ENCODE assay signal across 25 cellular contexts in genomic region chr3:182028081-182028480, GRCh38.
DNase-seq lines count a peak whose midpoint lies in the region; ATAC-seq, FAIRE-seq and TF ChIP-seq lines count a peak whose summit lies in the region.
"Had no signal": no experiment of that assay in that cellular context is flagged by ENCODE, and none has a peak within 500 bp of the region (broad histone marks: within the 10 kb centered on the region; RNA-seq: fewer than 3 reads in every experiment).

No MANE protein-coding gene starts in this region.

- H3K9me3 Mint-ChIP-seq in astrocyte (ENCODE audit: unreplicated experiment), result no peaks in the 10 kb centered on the region
- H3K9me3 Mint-ChIP-seq: CD4-positive, alpha-beta memory T cell; nephron progenitor cell had no signal

- H3K4me1 Mint-ChIP-seq in astrocyte (ENCODE audit: low read depth, unreplicated experiment), result peaks cover 20% of the 10 kb centered on the region
- H3K4me1 Mint-ChIP-seq: activated T-helper 17 cell treated with anti-CD3 and anti-CD28 coated beads, Interleukin-2, amount 50 U/mL, for 72 hours; CD4-positive, alpha-beta memory T cell had no signal

- H4K20me1 ChIP-seq in astrocyte (ENCODE audit: insufficient read depth, low read length), result no peaks in the 10 kb centered on the region
- no peaks in the 10 kb centered on the region for H4K20me1 ChIP-seq in GM23248 (ENCODE audit: insufficient read depth)

- 30 to 32% methylated on average over 3 of the region's 3 CpGs for WGBS in GM23248 (ENCODE audit: low coverage in 1 of 2, low lambda C conversion rate in 2 of 2, missing lambda C conversion rate in 2 of 2), 2 experiments

- no peaks in the 10 kb centered on the region for H3F3A ChIP-seq in GM23248 (ENCODE audit: insufficient read depth)

- no peak overlapping the region for H3K9ac ChIP-seq in astrocyte (ENCODE audit: low read length)
- no peak overlapping the region for H3K9ac ChIP-seq in GM23248
- H3K9ac ChIP-seq: KMS-11 had no signal

- peak; percentile 5 for DNase-seq in ACHN
- peak; percentile 69 for DNase-seq in MG63
- DNase-seq in astrocyte (ENCODE audit: low read depth), result peak; percentile 65
- DNase-seq in non-pigmented ciliary epithelial cell (ENCODE audit: low read depth), result peak; percentile 8
- DNase-seq in NCI-H510A (lab: John Stamatoyannopoulos, UW), result no peak
- DNase-seq in GM23248, result no peak
- no peak for DNase-seq in NCI-H1417 treated with DMSO at 0.1 percent for 48 hours (lab: John Stamatoyannopoulos, UW)
- DNase-seq: activated naive CD4-positive, alpha-beta T cell treated with anti-CD3 and anti-CD28 coated beads, Interleukin-2, amount 50 U/mL, for 16 hours; CD4-positive, alpha-beta memory T cell; EL; gastrocnemius medialis; H7; NCI-H2029 treated with DMSO at 0.1 percent for 48 hours; nephron progenitor cell; Right ventricle myocardium superior; stimulated activated naive CD4-positive, alpha-beta T cell; T-helper 2 cell; upper lobe of left lung had no signal

- H3K4me3 ChIP-seq in MG63 (no peak overlapping the region), astrocyte (ENCODE audit: insufficient read depth, low read depth, low read length) (no peak overlapping the region), GM23248 (no peak overlapping the region)
- H3K4me3 ChIP-seq: A549, gastrocnemius medialis, upper lobe of left lung had no signal

- TF ChIP-seq CTCF in astrocyte (IDR thresholded peaks at IDR 0.05; ENCODE audit: insufficient read depth, low read depth, low read length), result no peak

- no peaks in the 10 kb centered on the region for H3K27me3 ChIP-seq in MG63
- H3K27me3 ChIP-seq in astrocyte (ENCODE audit: insufficient read depth, low read length), result no peaks in the 10 kb centered on the region
- H3K27me3 ChIP-seq in GM23248 (replicated peaks; ENCODE audit: insufficient read depth), result no peaks in the 10 kb centered on the region
- H3K27me3 ChIP-seq: gastrocnemius medialis, upper lobe of left lung had no signal

- no peak overlapping the region for H3K4me2 ChIP-seq in astrocyte (ENCODE audit: low read length)
- no peak overlapping the region for H3K4me2 ChIP-seq in GM23248 (ENCODE audit: unreplicated experiment)
- H3K4me2 ChIP-seq: A549, KMS-11 had no signal

- H3K9me2 ChIP-seq in GM23248 (ENCODE audit: insufficient read depth), result peaks cover 4% of the 10 kb centered on the region; the same call in 1 of the 2 replicates

- H2AFZ ChIP-seq in astrocyte (ENCODE audit: low read depth, low read length) (no peak overlapping the region), GM23248 (no peak overlapping the region)

- H3K36me3 ChIP-seq in MG63, result no peaks in the 10 kb centered on the region
- H3K36me3 ChIP-seq in astrocyte (ENCODE audit: insufficient read depth, low read length), result no peaks in the 10 kb centered on the region
- H3K36me3 ChIP-seq in GM23248 (ENCODE audit: low read depth), result no peaks in the 10 kb centered on the region
- H3K36me3 ChIP-seq: gastrocnemius medialis, upper lobe of left lung had no signal

- H3K27ac ChIP-seq in astrocyte (ENCODE audit: low read depth, low read length) (peak overlapping the region; percentile 22), GM23248 (no peak overlapping the region)
- H3K27ac ChIP-seq: A549, gastrocnemius medialis, KMS-11, upper lobe of left lung had no signal

- H3K4me3 Mint-ChIP-seq in astrocyte (ENCODE audit: unreplicated experiment), result no peak overlapping the region
- H3K4me3 Mint-ChIP-seq: activated T-helper 17 cell treated with anti-CD3 and anti-CD28 coated beads, Interleukin-2, amount 50 U/mL, for 72 hours; CD4-positive, alpha-beta memory T cell; nephron progenitor cell had no signal

- H3K27me3 Mint-ChIP-seq in astrocyte (ENCODE audit: low read depth, unreplicated experiment), result no peaks in the 10 kb centered on the region
- H3K27me3 Mint-ChIP-seq: activated T-helper 17 cell treated with anti-CD3 and anti-CD28 coated beads, Interleukin-2, amount 50 U/mL, for 72 hours; CD4-positive, alpha-beta memory T cell had no signal

- H3K27ac Mint-ChIP-seq in astrocyte (ENCODE audit: unreplicated experiment), result peak overlapping the region; percentile 69
- H3K27ac Mint-ChIP-seq: activated T-helper 17 cell treated with anti-CD3 and anti-CD28 coated beads, Interleukin-2, amount 50 U/mL, for 72 hours; CD4-positive, alpha-beta memory T cell; nephron progenitor cell had no signal

- no peaks in the 10 kb centered on the region for H3K79me2 ChIP-seq in astrocyte (ENCODE audit: insufficient read depth, low read length)
- no peaks in the 10 kb centered on the region for H3K79me2 ChIP-seq in GM23248 (ENCODE audit: insufficient read depth)

- in situ Hi-C loops in ACHN (cut with HindIII; ENCODE audit: low pct_ligation_motif_present, low pct_unique_long_range_greater_than_20kb, low sequenced_read_pairs) (no loop called here), GM23248 (cut with MboI) (no loop called here)

- FAIRE-seq in astrocyte (lab: Jason Lieb, UNC), result no peak
- FAIRE-seq: A549, colon, endothelial cell of umbilical vein, GM19239 had no signal

- no peaks in the 10 kb centered on the region for H3K9me3 ChIP-seq in MG63
- H3K9me3 ChIP-seq in astrocyte (ENCODE audit: insufficient read depth, low read depth, low read length), result no peaks in the 10 kb centered on the region
- H3K9me3 ChIP-seq in GM23248 (ENCODE audit: low read depth), result no peaks in the 10 kb centered on the region
- H3K9me3 ChIP-seq: A549, gastrocnemius medialis, upper lobe of left lung had no signal

- ATAC-seq in HG02884 (IDR thresholded peaks at IDR 0.05; ENCODE audit: unreplicated experiment), result no peak
- ATAC-seq: A549; activated T-helper 17 cell treated with anti-CD3 and anti-CD28 coated beads, Interleukin-2, amount 50 U/mL, for 72 hours; gastrocnemius medialis had no signal

- H3K4me1 ChIP-seq in astrocyte (ENCODE audit: insufficient read depth, low read length) (peaks cover 11% of the 10 kb centered on the region), GM23248 (ENCODE audit: insufficient read depth) (no peaks in the 10 kb centered on the region)
- H3K4me1 ChIP-seq: A549, gastrocnemius medialis, upper lobe of left lung had no signal

- H3K36me3 Mint-ChIP-seq in astrocyte (ENCODE audit: low read depth, unreplicated experiment), result no peaks in the 10 kb centered on the region
- H3K36me3 Mint-ChIP-seq: CD4-positive, alpha-beta memory T cell had no signal

Comparison
In these comparisons a context has a peak if more than half of its experiments do, and no peak if none do; other contexts are left out.
1. DNase-seq: peak in ACHN (single experiment), MG63 (single experiment), astrocyte (single experiment) and non-pigmented ciliary epithelial cell (single experiment); none in NCI-H510A (single experiment), GM23248 (single experiment) and NCI-H1417 treated with DMSO at 0.1 percent for 48 hours (single experiment).